ENCODE assay signal across 8 cellular contexts in the genomic region with DNA sequence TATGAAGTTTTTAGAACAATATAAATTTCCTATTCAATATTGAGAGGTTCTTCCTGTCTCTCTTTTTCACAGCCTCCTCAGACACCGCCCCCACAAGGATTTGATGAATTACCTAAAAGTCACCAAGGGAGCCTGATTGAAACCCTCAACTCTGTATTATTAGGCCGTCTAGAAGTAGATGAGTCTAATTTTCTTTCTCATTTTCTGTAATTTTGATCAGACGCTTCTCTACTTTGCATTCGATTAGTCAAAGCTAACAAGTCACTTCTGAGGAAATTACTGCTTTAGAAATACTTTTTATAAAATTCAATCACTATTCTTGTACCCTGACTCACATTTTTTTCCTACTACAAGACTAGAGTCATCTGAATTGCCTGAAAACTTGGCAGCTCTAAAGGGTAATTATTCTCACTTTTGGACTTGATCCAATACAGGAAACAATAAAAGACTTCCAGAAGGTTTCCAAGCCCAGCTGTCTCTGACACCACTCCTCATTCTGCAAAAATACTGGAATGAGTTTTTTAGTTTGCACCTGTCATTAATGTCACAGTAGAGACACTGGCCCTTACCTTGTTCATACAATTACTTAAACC.
DNase-seq lines count a peak whose midpoint lies in the region; ATAC-seq and TF ChIP-seq lines count a peak whose summit lies in the region.

No MANE protein-coding gene starts in this region.

- H3K36me3 ChIP-seq in cardiac muscle cell (no peaks in the 10 kb centered on the region), right atrium auricular region (no peaks in the 10 kb centered on the region), endodermal cell (ENCODE audit: control insufficient read depth, insufficient read depth, low read length) (no peaks in the 10 kb centered on the region), trophoblast cell (ENCODE audit: control insufficient read depth in 1 of 2, insufficient read depth in 2 of 2, low read length in 2 of 2) (no peaks in the 10 kb centered on the region)

- TF ChIP-seq CTCF in cardiac muscle cell (IDR thresholded peaks at IDR 0.05; ENCODE audit: low read depth, low read length) (no peak), right atrium auricular region (IDR thresholded peaks at IDR 0.05) (no peak), endodermal cell (conservative IDR thresholded peaks at IDR 0.05) (no peak)

- H3K9ac ChIP-seq in endodermal cell (ENCODE audit: extremely low read depth, low read length, poor library complexity, severe bottlenecking) (no peak overlapping the region), trophoblast cell (ENCODE audit: low read length) (no peak overlapping the region)

- DNase-seq in cardiac muscle cell (ENCODE audit: low read depth in 1 of 2, low spot score in 1 of 2) (peak in 1 of 2 donors; percentile 84), right atrium auricular region (ENCODE audit: low spot score) (no peak), NCI-H2227 (lab: John Stamatoyannopoulos, UW; ENCODE audit: unreplicated experiment) (peak; percentile 67), endodermal cell (no peak), trophoblast cell (no peak)
- DNase-seq in stimulated activated naive CD8-positive, alpha-beta T cell treated with anti-CD3 and anti-CD28 coated beads, Interleukin-15, Interleukin-2, amounts not matched to agents 100 U/mL and 50 U/mL, for 24 hours = no peak

- H3K27me3 ChIP-seq in cardiac muscle cell (no peaks in the 10 kb centered on the region), right atrium auricular region (no peaks in the 10 kb centered on the region), endodermal cell (ENCODE audit: control insufficient read depth, insufficient read depth, low read length, poor library complexity, severe bottlenecking) (no peaks in the 10 kb centered on the region), trophoblast cell (ENCODE audit: insufficient read depth, low read length) (no peaks in the 10 kb centered on the region)

- ATAC-seq in stimulated activated naive CD8-positive, alpha-beta T cell treated with anti-CD3 and anti-CD28 coated beads, Interleukin-15, Interleukin-2, amounts not matched to agents 100 U/mL and 50 U/mL, for 24 hours = peak; percentile 34
- ATAC-seq in HG02610 (IDR thresholded peaks at IDR 0.05; ENCODE audit: unreplicated experiment) = no peak
- ATAC-seq in HG03342 (IDR thresholded peaks at IDR 0.05; ENCODE audit: unreplicated experiment) = no peak

- no peak overlapping the region for H3K18ac ChIP-seq in trophoblast cell (ENCODE audit: low read length)

- H3K27ac ChIP-seq in cardiac muscle cell = peak overlapping the region; percentile 62
- no peak overlapping the region for H3K27ac ChIP-seq in right atrium auricular region
- H3K27ac ChIP-seq in endodermal cell (ENCODE audit: low read depth, low read length) = peak overlapping the region; percentile 1
- no peak overlapping the region for H3K27ac ChIP-seq in trophoblast cell (ENCODE audit: low read depth, low read length)

- H2BK5ac ChIP-seq in trophoblast cell (ENCODE audit: low read depth, low read length, poor library complexity) = no peak overlapping the region

- H3K4me3 Mint-ChIP-seq in endodermal cell = no peak overlapping the region

- H2AK5ac ChIP-seq in trophoblast cell (ENCODE audit: low read length) = no peak overlapping the region

- no peak overlapping the region for H4K12ac ChIP-seq in trophoblast cell (ENCODE audit: low read depth, low read length)

- H3K27me3 Mint-ChIP-seq in endodermal cell (ENCODE audit: insufficient read depth) = no peaks in the 10 kb centered on the region

- no peaks in the 10 kb centered on the region for H3K79me2 ChIP-seq in trophoblast cell (ENCODE audit: control insufficient read depth, insufficient read depth, low read length, poor library complexity)

- H3K4me3 ChIP-seq in cardiac muscle cell = no peak overlapping the region
- no peak overlapping the region for H3K4me3 ChIP-seq in right atrium auricular region
- no peak overlapping the region for H3K4me3 ChIP-seq in endodermal cell (ENCODE audit: low read length)
- no peak overlapping the region for H3K4me3 ChIP-seq in trophoblast cell (ENCODE audit: low read depth, low read length)

- H3K23ac ChIP-seq in trophoblast cell (ENCODE audit: low read length) = no peak overlapping the region

- no peak overlapping the region for H4K8ac ChIP-seq in trophoblast cell (ENCODE audit: low read depth, low read length)

- H3K14ac ChIP-seq in trophoblast cell (ENCODE audit: low read length) = no peak overlapping the region

- peaks cover 13% of the 10 kb centered on the region for H3K36me3 Mint-ChIP-seq in endodermal cell (ENCODE audit: low read depth)

- H2AFZ ChIP-seq in trophoblast cell (ENCODE audit: insufficient read depth, low read length, poor library complexity) = no peak overlapping the region

- H4K91ac ChIP-seq in trophoblast cell (ENCODE audit: low read depth, low read length) = no peak overlapping the region

- peaks cover 15% of the 10 kb centered on the region for H3K9me3 Mint-ChIP-seq in endodermal cell

- H3K4me1 ChIP-seq in cardiac muscle cell (ENCODE audit: low read depth) (peaks cover 14% of the 10 kb centered on the region), right atrium auricular region (peaks cover 0 to 15% of the 10 kb centered on the region in 2 donors), endodermal cell (ENCODE audit: control insufficient read depth, insufficient read depth, low read length) (no peaks in the 10 kb centered on the region), trophoblast cell (ENCODE audit: control insufficient read depth in 1 of 2, insufficient read depth in 2 of 2, low read length in 2 of 2) (peaks cover 0 to 3% of the 10 kb centered on the region in 2 experiments)

- no peak overlapping the region for H3K4ac ChIP-seq in trophoblast cell (ENCODE audit: low read depth, low read length)

- no peak overlapping the region for H2BK120ac ChIP-seq in trophoblast cell (ENCODE audit: insufficient read depth, low read length, poor library complexity)

- H3K27ac Mint-ChIP-seq in endodermal cell = no peak overlapping the region

- peaks cover 22% of the 10 kb centered on the region for H3K4me1 Mint-ChIP-seq in endodermal cell

- H3K79me1 ChIP-seq in trophoblast cell (ENCODE audit: low read length) = no peaks in the 10 kb centered on the region

- H2BK12ac ChIP-seq in trophoblast cell (ENCODE audit: low read length) = no peak overlapping the region

- WGBS in endodermal cell (ENCODE audit: insufficient coverage in 1 of 2, insufficient read length in 1 of 2), 2 experiments = 87 to 96% methylated on average over 3 to 4 of the region's 4 CpGs
- no CpG with 5 or more reads among the region's 4 CpGs for WGBS in trophoblast cell (ENCODE audit: extremely low coverage, insufficient coverage, insufficient read length)

- H3K4me2 ChIP-seq in trophoblast cell (ENCODE audit: low read length) = no peak overlapping the region

- H3K9me3 ChIP-seq in cardiac muscle cell (ENCODE audit: low read depth) (no peaks in the 10 kb centered on the region), right atrium auricular region (no peaks in the 10 kb centered on the region), endodermal cell (ENCODE audit: control insufficient read depth, low read length) (peaks cover 7% of the 10 kb centered on the region), trophoblast cell (ENCODE audit: insufficient read depth, low read depth, low read length) (no peaks in the 10 kb centered on the region)

Comparison
In these comparisons a context has a peak if more than half of its experiments do, and no peak if none do; other contexts are left out.
1. H3K27ac ChIP-seq: peak in cardiac muscle cell (single experiment) and endodermal cell (single experiment); none in right atrium auricular region (0 of 2) and trophoblast cell (single experiment).